ENCODE assay signal across 8 cellular contexts in the genomic region with DNA sequence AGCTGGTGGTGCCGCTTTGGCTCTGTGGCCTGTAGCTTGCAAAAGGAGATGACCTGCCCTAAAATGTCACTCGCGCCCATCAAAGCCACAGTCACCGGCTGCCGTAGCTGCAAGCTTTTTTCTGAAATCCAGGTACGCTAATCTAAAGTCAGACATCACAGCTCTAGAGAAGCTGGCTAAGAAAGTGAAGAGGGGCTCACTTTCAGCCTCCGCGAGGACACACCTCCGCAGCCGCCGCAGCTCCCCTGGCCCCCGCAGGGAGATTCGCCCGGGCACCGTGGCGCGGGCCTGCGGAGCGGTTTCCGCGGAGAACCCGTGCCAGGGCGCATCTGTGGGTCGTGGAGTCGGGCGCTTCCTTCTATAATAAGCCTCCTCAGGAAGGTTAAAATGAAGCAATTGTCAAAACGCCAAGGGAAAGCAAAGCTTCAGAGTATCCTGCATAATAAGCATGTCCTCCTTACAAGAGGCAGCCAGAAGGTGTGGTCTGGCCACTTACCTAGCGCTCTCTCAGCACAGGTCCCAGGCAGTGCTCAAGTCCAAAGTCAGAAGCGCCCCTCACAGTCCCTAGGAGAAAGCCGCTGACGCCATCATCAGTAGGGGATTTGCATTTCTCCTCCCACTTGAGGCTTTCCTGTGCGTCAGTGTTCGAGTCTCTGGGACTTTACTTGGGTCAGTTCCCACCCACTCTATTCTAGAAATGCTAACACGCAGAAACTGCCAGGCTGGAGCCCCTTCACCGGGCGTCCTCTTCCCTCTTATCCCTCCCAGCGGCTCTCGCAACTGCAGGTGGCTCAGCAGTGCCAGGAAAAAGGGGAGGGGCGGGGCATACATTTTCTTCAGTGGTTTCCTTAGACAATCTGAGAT. TPM values are rescaled to one million over a fixed set of nuclear protein-coding genes. Genes with fewer than 3 reads are reported as not detected.
DNase-seq lines count a peak whose midpoint lies in the region; ATAC-seq and TF ChIP-seq lines count a peak whose summit lies in the region.

A gene with protein sequence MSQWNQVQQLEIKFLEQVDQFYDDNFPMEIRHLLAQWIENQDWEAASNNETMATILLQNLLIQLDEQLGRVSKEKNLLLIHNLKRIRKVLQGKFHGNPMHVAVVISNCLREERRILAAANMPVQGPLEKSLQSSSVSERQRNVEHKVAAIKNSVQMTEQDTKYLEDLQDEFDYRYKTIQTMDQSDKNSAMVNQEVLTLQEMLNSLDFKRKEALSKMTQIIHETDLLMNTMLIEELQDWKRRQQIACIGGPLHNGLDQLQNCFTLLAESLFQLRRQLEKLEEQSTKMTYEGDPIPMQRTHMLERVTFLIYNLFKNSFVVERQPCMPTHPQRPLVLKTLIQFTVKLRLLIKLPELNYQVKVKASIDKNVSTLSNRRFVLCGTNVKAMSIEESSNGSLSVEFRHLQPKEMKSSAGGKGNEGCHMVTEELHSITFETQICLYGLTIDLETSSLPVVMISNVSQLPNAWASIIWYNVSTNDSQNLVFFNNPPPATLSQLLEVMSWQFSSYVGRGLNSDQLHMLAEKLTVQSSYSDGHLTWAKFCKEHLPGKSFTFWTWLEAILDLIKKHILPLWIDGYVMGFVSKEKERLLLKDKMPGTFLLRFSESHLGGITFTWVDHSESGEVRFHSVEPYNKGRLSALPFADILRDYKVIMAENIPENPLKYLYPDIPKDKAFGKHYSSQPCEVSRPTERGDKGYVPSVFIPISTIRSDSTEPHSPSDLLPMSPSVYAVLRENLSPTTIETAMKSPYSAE (minus strand): TSS at position 544 of the 864 bp plus-strand sequence. CDS start 2,791 bp downstream, outside the sequence.

- DNase-seq in NCI-H748 (lab: John Stamatoyannopoulos, UW; ENCODE audit: unreplicated experiment) (peak; percentile 39), NCI-H748 treated with DMSO at 0.1 percent for 48 hours (lab: John Stamatoyannopoulos, UW) (no peak), RWPE2 (ENCODE audit: low spot score) (no peak), right atrium auricular region (ENCODE audit: low spot score) (peak; percentile 64), sigmoid colon (peak; percentile 65), midbrain (lab: John Stamatoyannopoulos, UW) (no peak)
- DNase-seq in activated naive CD4-positive, alpha-beta T cell treated with anti-CD3 and anti-CD28 coated beads, Interleukin-2, amount 10 ng/mL, durations not matched to agents 7 days and 5 days, result peak; percentile 88

- peaks cover 71% of the 10 kb centered on the region for H3K4me1 Mint-ChIP-seq in activated naive CD4-positive, alpha-beta T cell treated with anti-CD3 and anti-CD28 coated beads, Interleukin-2, amount 10 ng/mL, durations not matched to agents 7 days and 5 days

- no peaks in the 10 kb centered on the region for H3K27me3 ChIP-seq in RWPE2 (ENCODE audit: insufficient read depth, poor library complexity, severe bottlenecking)
- no peaks in the 10 kb centered on the region for H3K27me3 ChIP-seq in right atrium auricular region
- H3K27me3 ChIP-seq in sigmoid colon, result peaks cover 0 to 12% (median 6%) of the 10 kb centered on the region in 3 donors

- H3K4me1 ChIP-seq in RWPE2 (ENCODE audit: insufficient read depth, poor library complexity, severe bottlenecking) (no peaks in the 10 kb centered on the region), right atrium auricular region (peaks cover 0 to 19% of the 10 kb centered on the region in 2 donors), sigmoid colon (peaks cover 0 to 12% (median 11%) of the 10 kb centered on the region in 4 donors)

- ATAC-seq in HG03066 (IDR thresholded peaks at IDR 0.05; ENCODE audit: low read depth, unreplicated experiment), result peak; percentile 80
- ATAC-seq in RWPE2 (ENCODE audit: low read depth), result peak; percentile 77

- no peak for TF ChIP-seq EP300 in sigmoid colon (IDR thresholded peaks at IDR 0.05)

- peak within 1 kb of the TSS; percentile 33 for H3K4me3 ChIP-seq in RWPE2 (ENCODE audit: severe bottlenecking)
- H3K4me3 ChIP-seq in right atrium auricular region, result peak within 1 kb of the TSS; percentile 55 to 60
- H3K4me3 ChIP-seq in sigmoid colon, result peak within 1 kb of the TSS; percentile 23 to 55 (median 42)

- TF ChIP-seq POLR2A in sigmoid colon (IDR thresholded peaks at IDR 0.05), result peak in 1 of 2 donors; percentile 8

- H3K9me3 ChIP-seq in RWPE2 (ENCODE audit: severe bottlenecking) (no peaks in the 10 kb centered on the region), right atrium auricular region (no peaks in the 10 kb centered on the region), sigmoid colon (no peaks in the 10 kb centered on the region)

- intact Hi-C loops in sigmoid colon (cut with DNase I), result no loop called here

- H3K27me3 Mint-ChIP-seq in activated naive CD4-positive, alpha-beta T cell treated with anti-CD3 and anti-CD28 coated beads, Interleukin-2, amount 10 ng/mL, durations not matched to agents 7 days and 5 days, result no peaks in the 10 kb centered on the region

- H3K27ac Mint-ChIP-seq in activated naive CD4-positive, alpha-beta T cell treated with anti-CD3 and anti-CD28 coated beads, Interleukin-2, amount 10 ng/mL, durations not matched to agents 7 days and 5 days, result peak within 1 kb of the TSS; percentile 97

- 1 to 2% methylated on average over 39 of the region's 39 CpGs for WGBS in sigmoid colon, 2 donors

- no peak within 1 kb of the TSS for H3K27ac ChIP-seq in RWPE2 (ENCODE audit: poor library complexity, severe bottlenecking)
- H3K27ac ChIP-seq in right atrium auricular region, result peak within 1 kb of the TSS; percentile 76 to 78
- H3K27ac ChIP-seq in sigmoid colon, result peak within 1 kb of the TSS in 1 of 4 donors; percentile 23

- H3K36me3 Mint-ChIP-seq in activated naive CD4-positive, alpha-beta T cell treated with anti-CD3 and anti-CD28 coated beads, Interleukin-2, amount 10 ng/mL, durations not matched to agents 7 days and 5 days, result peaks cover 26% of the 10 kb centered on the region

- H3K36me3 ChIP-seq in RWPE2 (ENCODE audit: low read depth), result no peaks in the 10 kb centered on the region
- H3K36me3 ChIP-seq in right atrium auricular region, result no peaks in the 10 kb centered on the region
- H3K36me3 ChIP-seq in sigmoid colon, result no peaks in the 10 kb centered on the region

- no peak for TF ChIP-seq CTCF in RWPE2 (IDR thresholded peaks at IDR 0.05; ENCODE audit: poor library complexity, severe bottlenecking)
- no peak for TF ChIP-seq CTCF in right atrium auricular region (IDR thresholded peaks at IDR 0.05)
- TF ChIP-seq CTCF in sigmoid colon (IDR thresholded peaks at IDR 0.05), result no peak

- peak within 1 kb of the TSS; percentile 91 for H3K4me3 Mint-ChIP-seq in activated naive CD4-positive, alpha-beta T cell treated with anti-CD3 and anti-CD28 coated beads, Interleukin-2, amount 10 ng/mL, durations not matched to agents 7 days and 5 days

- H3K9me3 Mint-ChIP-seq in activated naive CD4-positive, alpha-beta T cell treated with anti-CD3 and anti-CD28 coated beads, Interleukin-2, amount 10 ng/mL, durations not matched to agents 7 days and 5 days, result no peaks in the 10 kb centered on the region

- CTCF ChIA-PET in activated naive CD4-positive, alpha-beta T cell treated with anti-CD3 and anti-CD28 coated beads, Interleukin-2, amount 10 ng/mL, durations not matched to agents 7 days and 5 days (lab: Charles Lee), result interaction anchor here (0.6 to 23.2 kb wide), 5 partner anchors 14 to 95 kb away, joined by 3 to 689 read pairs (median 3); no protein-coding TSS in a partner anchor

RNA-seq across cellular contexts. Expression of the gene that starts here (rescaled TPM):
- 10 to 100 TPM; 15.2 to 27.3 TPM for total RNA-seq in right atrium auricular region
- 1 to 10 TPM in 1 of 4 donors, under 1 TPM in 2, not detected in 1; 0.68 to 2.3 (median 0.71) TPM for total RNA-seq in sigmoid colon
- polyA plus RNA-seq in sigmoid colon, result 1 to 10 TPM in 1 of 3 donors, under 1 TPM in 2; 0.46 to 4.6 (median 0.60) TPM

Comparison
In these comparisons a context has a peak if more than half of its experiments do, and no peak if none do; other contexts are left out.
1. RNA of the gene that starts here (total RNA-seq): 15.2 to 27.3 TPM in right atrium auricular region; 0.68 to 2.3 TPM in sigmoid colon; every median in the first group is over 4 times any median in the second.
2. DNase-seq: peak in NCI-H748 (single experiment), activated naive CD4-positive, alpha-beta T cell treated with anti-CD3 and anti-CD28 coated beads, Interleukin-2, amount 10 ng/mL, durations not matched to agents 7 days and 5 days (single experiment), right atrium auricular region (single experiment) and sigmoid colon (single experiment); none in NCI-H748 treated with DMSO at 0.1 percent for 48 hours (single experiment), RWPE2 (single experiment) and midbrain (single experiment).
3. Peak in every context shown above with its lines, with median percentiles within 50 percentile points of each other: H3K4me3 ChIP-seq.